In the genomic region with DNA sequence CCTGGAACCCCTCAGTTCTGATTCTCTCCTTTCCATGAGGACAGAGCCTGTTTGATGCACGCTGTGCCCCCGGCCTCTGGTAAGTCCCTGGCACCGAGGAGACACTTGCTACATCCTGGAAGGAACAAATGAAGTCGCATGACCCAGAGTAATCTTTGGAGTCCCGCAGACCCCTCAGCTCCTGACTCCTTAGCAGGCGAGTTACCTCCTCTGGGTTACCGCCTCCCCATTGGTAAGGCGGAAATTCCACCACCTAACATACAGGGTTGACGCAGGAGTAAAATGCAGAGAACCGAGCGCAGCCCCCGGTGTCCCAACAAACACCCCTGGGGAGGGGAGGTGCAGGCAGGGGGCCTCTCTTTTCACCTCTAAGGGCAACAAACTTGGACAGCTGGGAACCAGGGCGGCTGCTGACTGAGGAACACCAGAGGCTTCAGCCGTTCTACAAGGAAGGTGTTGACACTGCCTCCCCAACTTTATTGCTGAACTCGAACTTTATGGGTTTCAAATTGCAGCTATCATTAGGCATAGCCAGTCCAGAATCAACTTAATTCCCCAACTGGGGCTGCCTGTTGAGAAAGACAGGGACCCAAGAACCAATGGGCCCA, we compare ENCODE assay signal across 17 cellular contexts.
DNase-seq lines count a peak whose midpoint lies in the region; ATAC-seq and TF ChIP-seq lines count a peak whose summit lies in the region.
"Had no signal": no experiment of that assay in that cellular context is flagged by ENCODE, and none has a peak within 500 bp of the region (broad histone marks: within the 10 kb centered on the region; RNA-seq: fewer than 3 reads in every experiment).

No MANE protein-coding gene starts in this region.

- no peaks in the 10 kb centered on the region for H3K79me1 ChIP-seq in neuronal stem cell (ENCODE audit: low read depth, low read length)

- no peaks in the 10 kb centered on the region for H3K27me3 ChIP-seq in CD4-positive, CD25-positive, alpha-beta regulatory T cell (ENCODE audit: control insufficient read depth, insufficient read depth, low read length)
- H3K27me3 ChIP-seq in GM23338 (ENCODE audit: insufficient read depth) = no peaks in the 10 kb centered on the region
- H3K27me3 ChIP-seq in neuronal stem cell (ENCODE audit: control insufficient read depth in 3 of 3, insufficient read depth in 3 of 3, low read depth in 1 of 3, low read length in 3 of 3) = no peaks in the 10 kb centered on the region
- H3K27me3 ChIP-seq: Peyer's patch, SJCRH30 had no signal

- no peak overlapping the region for H3K23ac ChIP-seq in neuronal stem cell (ENCODE audit: low read depth, low read length, poor library complexity)

- no peak for DNase-seq in CD4-positive, CD25-positive, alpha-beta regulatory T cell
- DNase-seq in GM23338 (ENCODE audit: low spot score) = peak; percentile 17
- DNase-seq in central memory CD8-positive, alpha-beta T cell (ENCODE audit: low spot score in 2 of 2) = no peak
- no peak for DNase-seq in neuronal stem cell (ENCODE audit: low spot score)
- no peak for DNase-seq in DMS 273 (lab: John Stamatoyannopoulos, UW; ENCODE audit: unreplicated experiment)
- DNase-seq in NCI-H2196 (lab: John Stamatoyannopoulos, UW; ENCODE audit: unreplicated experiment) = no peak
- DNase-seq: ACHN; CD8-positive, alpha-beta T cell; DMS 273 treated with DMSO at 0.1 percent for 48 hours; MV-4-11; NCI-H1417 treated with DMSO at 0.1 percent for 48 hours; NCI-H2029 treated with DMSO at 0.1 percent for 48 hours; NCI-H510A treated with DMSO at 0.1 percent for 48 hours; Peyer's patch; SJCRH30 had no signal

- 0 out of 2 replicates have a peak, but pooled peaks cover 3% of the 10 kb centered on the region for H3F3A ChIP-seq in GM23338 (replicated peaks; ENCODE audit: low read depth)

- ATAC-seq in CD4-positive, CD25-positive, alpha-beta regulatory T cell (ENCODE audit: low read depth in 2 of 2) = no peak
- ATAC-seq in GM23338 (peak; percentile 8), HG03097 (IDR thresholded peaks at IDR 0.05; ENCODE audit: low FRiP score, unreplicated experiment) (no peak)
- no peak for ATAC-seq in central memory CD8-positive, alpha-beta T cell (replicated peaks; ENCODE audit: extremely low read depth, poor library complexity, severe bottlenecking)
- ATAC-seq: CD8-positive, alpha-beta T cell had no signal

- H4K91ac ChIP-seq in neuronal stem cell (ENCODE audit: low read depth, low read length, poor library complexity) = no peak overlapping the region

- peak overlapping the region; percentile 71 for H3K27ac ChIP-seq in CD4-positive, CD25-positive, alpha-beta regulatory T cell (ENCODE audit: insufficient read depth, low read length, poor library complexity, severe bottlenecking)
- H3K27ac ChIP-seq in GM23338 (ENCODE audit: low read depth) (no peak overlapping the region), neuronal stem cell (replicated peaks; ENCODE audit: low read length) (no peak overlapping the region)
- H3K27ac ChIP-seq: Peyer's patch, SJCRH30 had no signal

- no peaks in the 10 kb centered on the region for H3K27me3 Mint-ChIP-seq in CD4-positive, CD25-positive, alpha-beta regulatory T cell
- peaks cover 14% of the 10 kb centered on the region for H3K27me3 Mint-ChIP-seq in GM23338 (ENCODE audit: insufficient read depth, low read depth, poor library complexity)
- no peaks in the 10 kb centered on the region for H3K27me3 Mint-ChIP-seq in central memory CD8-positive, alpha-beta T cell
- H3K27me3 Mint-ChIP-seq: IgD-negative memory B cell had no signal

- no peak for TF ChIP-seq CTCF in GM23338 (conservative IDR thresholded peaks at IDR 0.05; ENCODE audit: low read depth in 2 of 2)

- no peak overlapping the region for H3K9ac ChIP-seq in neuronal stem cell (ENCODE audit: low read depth, low read length, poor library complexity)

- no CpG with 5 or more reads among the region's 15 CpGs for WGBS in neuronal stem cell (ENCODE audit: extremely low coverage in 2 of 2, insufficient read length in 2 of 2, insufficient replicate concordance in 1 of 2), 2 donors

- H2AK5ac ChIP-seq in neuronal stem cell (ENCODE audit: low read depth, low read length) = no peak overlapping the region

- H3K36me3 Mint-ChIP-seq in CD4-positive, CD25-positive, alpha-beta regulatory T cell = peaks cover 21% of the 10 kb centered on the region
- peaks cover 36% of the 10 kb centered on the region for H3K36me3 Mint-ChIP-seq in GM23338 (ENCODE audit: low read depth)
- peaks cover 23% of the 10 kb centered on the region for H3K36me3 Mint-ChIP-seq in central memory CD8-positive, alpha-beta T cell (ENCODE audit: insufficient read depth)

- no peak overlapping the region for H2BK15ac ChIP-seq in neuronal stem cell (ENCODE audit: low read length)

- H3K4me2 ChIP-seq in GM23338 (no peak overlapping the region), neuronal stem cell (ENCODE audit: insufficient read depth, low read length, poor library complexity, severe bottlenecking) (no peak overlapping the region)

- peak overlapping the region in 3 of 4 donors; percentile 46 to 54 (median 53) for H3K4me3 Mint-ChIP-seq in CD4-positive, CD25-positive, alpha-beta regulatory T cell
- H3K4me3 Mint-ChIP-seq in GM23338 = no peak overlapping the region
- no peak overlapping the region for H3K4me3 Mint-ChIP-seq in central memory CD8-positive, alpha-beta T cell
- H3K4me3 Mint-ChIP-seq: CD8-positive, alpha-beta T cell; IgD-negative memory B cell had no signal

- H3K14ac ChIP-seq in neuronal stem cell (ENCODE audit: low read length) = no peak overlapping the region

- H2BK12ac ChIP-seq in neuronal stem cell (ENCODE audit: low read length) = no peak overlapping the region

- no peak overlapping the region for H2AFZ ChIP-seq in GM23338
- no peak overlapping the region for H2AFZ ChIP-seq in neuronal stem cell (ENCODE audit: low read length)

- H3K4me1 Mint-ChIP-seq in CD4-positive, CD25-positive, alpha-beta regulatory T cell = peaks cover 0 to 94% (median 45%) of the 10 kb centered on the region in 4 donors
- peaks cover 15% of the 10 kb centered on the region; the same call in 2 of the 3 replicates for H3K4me1 Mint-ChIP-seq in GM23338
- H3K4me1 Mint-ChIP-seq in central memory CD8-positive, alpha-beta T cell = peaks cover 44% of the 10 kb centered on the region
- H3K4me1 Mint-ChIP-seq: IgD-negative memory B cell had no signal

- no peak overlapping the region for H2BK120ac ChIP-seq in neuronal stem cell (ENCODE audit: low read depth, low read length)

- H3K9me2 ChIP-seq in GM23338 (ENCODE audit: insufficient read depth) = no peaks in the 10 kb centered on the region

- peak overlapping the region; percentile 90 to 94 (median 94) for H3K27ac Mint-ChIP-seq in CD4-positive, CD25-positive, alpha-beta regulatory T cell
- H3K27ac Mint-ChIP-seq in GM23338 = 0 out of 2 replicates have a peak overlapping the region, but pooled peaks have one; percentile 6
- H3K27ac Mint-ChIP-seq in central memory CD8-positive, alpha-beta T cell (ENCODE audit: low read depth) = peak overlapping the region; percentile 69
- H3K27ac Mint-ChIP-seq: CD8-positive, alpha-beta T cell; IgD-negative memory B cell had no signal

- H4K8ac ChIP-seq in neuronal stem cell (ENCODE audit: low read depth, low read length) = no peak overlapping the region

- H3K18ac ChIP-seq in neuronal stem cell (ENCODE audit: low read length) = peak overlapping the region; percentile 51

- no peak overlapping the region for H3K4me3 ChIP-seq in CD4-positive, CD25-positive, alpha-beta regulatory T cell (ENCODE audit: low read depth, low read length)
- H3K4me3 ChIP-seq in GM23338 = no peak overlapping the region
- H3K4me3 ChIP-seq in neuronal stem cell (ENCODE audit: low read length in 2 of 2) = no peak overlapping the region
- H3K4me3 ChIP-seq: Peyer's patch, SJCRH30 had no signal

- H3K36me3 ChIP-seq in CD4-positive, CD25-positive, alpha-beta regulatory T cell (ENCODE audit: control insufficient read depth, insufficient read depth, low read length) = peaks cover 13% of the 10 kb centered on the region
- H3K36me3 ChIP-seq in GM23338 (ENCODE audit: insufficient read depth) (peaks cover 18% of the 10 kb centered on the region), neuronal stem cell (replicated peaks in 1 of 2; ENCODE audit: control insufficient read depth in 2 of 2, insufficient read depth in 2 of 2, low read length in 2 of 2) (peaks cover 34 to 44% of the 10 kb centered on the region in 2 donors)

- no peaks in the 10 kb centered on the region for H3K9me3 Mint-ChIP-seq in CD4-positive, CD25-positive, alpha-beta regulatory T cell
- no peaks in the 10 kb centered on the region; the same call in 2 of the 3 replicates for H3K9me3 Mint-ChIP-seq in GM23338
- no peaks in the 10 kb centered on the region for H3K9me3 Mint-ChIP-seq in central memory CD8-positive, alpha-beta T cell
- H3K9me3 Mint-ChIP-seq: CD8-positive, alpha-beta T cell; IgD-negative memory B cell had no signal

- peaks cover 70% of the 10 kb centered on the region for H3K4me1 ChIP-seq in CD4-positive, CD25-positive, alpha-beta regulatory T cell (ENCODE audit: control insufficient read depth, insufficient read depth, low read length, poor library complexity, severe bottlenecking)
- H3K4me1 ChIP-seq in GM23338 (ENCODE audit: insufficient read depth) = no peaks in the 10 kb centered on the region
- peaks cover 10 to 12% of the 10 kb centered on the region in 2 donors for H3K4me1 ChIP-seq in neuronal stem cell (ENCODE audit: control insufficient read depth in 2 of 2, insufficient read depth in 1 of 2, low read depth in 1 of 2, low read length in 2 of 2)
- H3K4me1 ChIP-seq: SJCRH30 had no signal

- no peak overlapping the region for H3K4ac ChIP-seq in neuronal stem cell (ENCODE audit: low read length)

- no peak overlapping the region for H2BK5ac ChIP-seq in neuronal stem cell (ENCODE audit: low read length)

- no peaks in the 10 kb centered on the region; the same call in none of the 2 replicates for H4K20me1 ChIP-seq in GM23338 (replicated peaks; ENCODE audit: insufficient read depth)

- no peaks in the 10 kb centered on the region for H3K9me3 ChIP-seq in CD4-positive, CD25-positive, alpha-beta regulatory T cell (ENCODE audit: control insufficient read depth in 2 of 2, low read length in 2 of 2)
- H3K9me3 ChIP-seq in neuronal stem cell (replicated peaks in 1 of 2; ENCODE audit: control insufficient read depth in 2 of 2, insufficient read depth in 1 of 2, low read depth in 1 of 2, low read length in 2 of 2) = no peaks in the 10 kb centered on the region
- H3K9me3 ChIP-seq: Peyer's patch, SJCRH30 had no signal

- no peaks in the 10 kb centered on the region for H3K79me2 ChIP-seq in GM23338 (replicated peaks; ENCODE audit: insufficient read depth)

TF ChIP-seq in GM23338, 12 proteins besides CTCF, POLR2A, EP300 and RAD21 (continues in another document):
- TF ChIP-seq ZNF114 (CRISPR knock-in tag; IDR thresholded peaks at IDR 0.05) = no peak
- TF ChIP-seq JUNB (IDR thresholded peaks at IDR 0.05; ENCODE audit: unreplicated experiment) = no peak
- TF ChIP-seq CREB1 (CRISPR knock-in tag; IDR thresholded peaks at IDR 0.05; ENCODE audit: low read depth) = no peak
- TF ChIP-seq EZH2phosphoT487 (IDR thresholded peaks at IDR 0.05; ENCODE audit: unreplicated experiment) = no peak

Comparison
In these comparisons a context has a peak if more than half of its experiments do, and no peak if none do; other contexts are left out.
1. H3K27ac Mint-ChIP-seq: peak in every context shown above with its lines; median percentile 94 in CD4-positive, CD25-positive, alpha-beta regulatory T cell; 69 in central memory CD8-positive, alpha-beta T cell; 6 in GM23338.
2. H3K4me3 Mint-ChIP-seq: peak in CD4-positive, CD25-positive, alpha-beta regulatory T cell (3 of 4); none in GM23338 (single experiment) and central memory CD8-positive, alpha-beta T cell (single experiment).